In the genomic region with DNA sequence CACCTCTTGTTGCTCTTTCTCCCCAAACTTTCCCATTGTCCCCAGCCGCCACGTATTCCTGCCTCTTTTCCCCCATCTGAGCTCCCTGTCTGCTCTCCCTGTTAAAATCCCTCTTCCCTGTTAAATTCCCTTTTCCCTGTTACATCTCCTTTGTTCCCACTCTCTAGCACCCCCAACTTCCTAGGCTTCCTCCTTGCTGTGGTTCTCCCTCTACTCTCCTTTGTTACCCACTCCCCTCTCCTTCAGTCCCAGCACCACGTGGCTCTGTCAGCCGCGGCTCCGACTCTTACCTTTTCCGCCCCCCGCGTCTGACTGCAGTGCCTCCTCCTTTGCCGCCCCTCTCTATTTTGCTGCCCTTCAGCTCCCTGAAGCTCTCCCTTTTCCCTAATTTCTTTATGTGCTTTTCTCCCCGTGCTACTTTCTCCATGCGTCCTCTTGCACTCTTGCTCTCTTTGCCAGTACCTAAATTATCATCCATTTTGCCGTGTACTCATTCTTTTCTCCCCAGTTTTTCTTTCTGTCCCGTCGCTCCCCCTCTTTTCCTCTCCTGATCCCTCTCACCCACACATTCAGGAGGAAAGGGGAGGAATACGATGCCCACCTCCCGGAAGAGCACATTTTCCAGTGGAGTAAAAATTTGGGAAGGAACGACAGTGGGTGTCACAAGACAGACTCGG, we compare ENCODE assay signal across 8 cellular contexts. TPM values are rescaled to one million over a fixed set of nuclear protein-coding genes. Genes with fewer than 3 reads are reported as not detected.
DNase-seq lines count a peak whose midpoint lies in the region; ATAC-seq and TF ChIP-seq lines count a peak whose summit lies in the region.

No MANE protein-coding gene starts in this region.

- H2BK15ac ChIP-seq in mesenchymal stem cell (ENCODE audit: low read depth, poor library complexity, severe bottlenecking), result peak overlapping the region; percentile 5

- H3K4ac ChIP-seq in mesenchymal stem cell (ENCODE audit: low read depth in 1 of 2, low read length in 2 of 2), result peak overlapping the region in 1 of 2 experiments; percentile 56

- peaks cover 3 to 17% of the 10 kb centered on the region in 2 donors for H3K4me1 ChIP-seq in duodenal mucosa (ENCODE audit: control insufficient read depth in 1 of 2, insufficient read depth in 2 of 2, low read length in 2 of 2)
- H3K4me1 ChIP-seq in mesenchymal stem cell (ENCODE audit: control insufficient read depth, insufficient read depth, low read depth, low read length), result no peaks in the 10 kb centered on the region

- H2AFZ ChIP-seq in mesenchymal stem cell (ENCODE audit: low read depth, low read length), result no peak overlapping the region

- H3K4me1 Mint-ChIP-seq in T-helper 2 cell treated with Interferon-gamma antibody and Interleukin-4, amounts not matched to agents 5 μg/mL and 100 μg/mL, for 36 hours (ENCODE audit: low read depth), result peaks cover 19% of the 10 kb centered on the region
- peaks cover 17% of the 10 kb centered on the region for H3K4me1 Mint-ChIP-seq in stimulated activated naive CD8-positive, alpha-beta T cell treated with anti-CD3 and anti-CD28 coated beads, Interleukin-15, Interleukin-2, amounts not matched to agents 100 ng/mL and 50 ng/mL, for 24 hours (ENCODE audit: low read depth)

- no peak overlapping the region for H2BK12ac ChIP-seq in mesenchymal stem cell (ENCODE audit: low read length in 2 of 2)

- peak overlapping the region; percentile 36 for H4K8ac ChIP-seq in mesenchymal stem cell (ENCODE audit: low read length)

- H3K9me3 Mint-ChIP-seq in T-helper 2 cell treated with Interferon-gamma antibody and Interleukin-4, amounts not matched to agents 5 μg/mL and 100 μg/mL, for 36 hours, result peaks cover 56% of the 10 kb centered on the region
- peaks cover 33% of the 10 kb centered on the region for H3K9me3 Mint-ChIP-seq in stimulated activated naive CD8-positive, alpha-beta T cell treated with anti-CD3 and anti-CD28 coated beads, Interleukin-15, Interleukin-2, amounts not matched to agents 100 ng/mL and 50 ng/mL, for 24 hours

- no peak overlapping the region for H2AK5ac ChIP-seq in mesenchymal stem cell (ENCODE audit: low read length, severe bottlenecking)

- peak overlapping the region; percentile 91 for H3K27ac Mint-ChIP-seq in T-helper 2 cell treated with Interferon-gamma antibody and Interleukin-4, amounts not matched to agents 5 μg/mL and 100 μg/mL, for 36 hours
- H3K27ac Mint-ChIP-seq in stimulated activated naive CD8-positive, alpha-beta T cell treated with anti-CD3 and anti-CD28 coated beads, Interleukin-15, Interleukin-2, amounts not matched to agents 100 ng/mL and 50 ng/mL, for 24 hours, result peak overlapping the region; percentile 92

- DNase-seq in ELR (ENCODE audit: low read depth) (peak; percentile 52), LNCaP clone FGC (ENCODE audit: low read depth) (no peak), mesenchymal stem cell (peak; percentile 37)
- peak; percentile 5 for DNase-seq in T-helper 2 cell treated with Interferon-gamma antibody and Interleukin-4, amounts not matched to agents 5 μg/mL and 100 μg/mL, for 36 hours (ENCODE audit: low spot score)

- H3K9ac ChIP-seq in duodenal mucosa (ENCODE audit: low read depth in 1 of 2, low read length in 2 of 2) (peak overlapping the region; percentile 88 to 99), mesenchymal stem cell (ENCODE audit: low read length) (peak overlapping the region; percentile 100)

- peak overlapping the region; percentile 72 for H3K4me3 ChIP-seq in LNCaP clone FGC (ENCODE audit: low read depth, low read length)
- H3K4me3 ChIP-seq in duodenal mucosa (ENCODE audit: low read depth in 1 of 2, low read length in 2 of 2), result peak overlapping the region; percentile 97 to 100
- H3K4me3 ChIP-seq in mesenchymal stem cell (ENCODE audit: insufficient read depth in 1 of 2, low read depth in 1 of 2, low read length in 2 of 2), result peak overlapping the region; percentile 72 to 100

- peaks cover 42% of the 10 kb centered on the region for H3K36me3 Mint-ChIP-seq in T-helper 2 cell treated with Interferon-gamma antibody and Interleukin-4, amounts not matched to agents 5 μg/mL and 100 μg/mL, for 36 hours (ENCODE audit: low read depth)
- peaks cover 40% of the 10 kb centered on the region for H3K36me3 Mint-ChIP-seq in stimulated activated naive CD8-positive, alpha-beta T cell treated with anti-CD3 and anti-CD28 coated beads, Interleukin-15, Interleukin-2, amounts not matched to agents 100 ng/mL and 50 ng/mL, for 24 hours (ENCODE audit: low read depth)

- H3K27ac ChIP-seq in duodenal mucosa (ENCODE audit: low read depth, low read length), result peak overlapping the region; percentile 88
- H3K27ac ChIP-seq in mesenchymal stem cell (ENCODE audit: low read length, poor library complexity, severe bottlenecking), result peak overlapping the region; percentile 38

- H4K91ac ChIP-seq in mesenchymal stem cell (ENCODE audit: low read length), result no peak overlapping the region

- peak overlapping the region in 1 of 2 experiments; percentile 26 for H3K14ac ChIP-seq in mesenchymal stem cell (ENCODE audit: low read length in 2 of 2)

- H3K9me3 ChIP-seq in duodenal mucosa (ENCODE audit: control insufficient read depth in 1 of 2, low read length in 2 of 2), result peaks cover 18 to 25% of the 10 kb centered on the region in 2 donors
- H3K9me3 ChIP-seq in mesenchymal stem cell (ENCODE audit: control insufficient read depth, low read length), result peaks cover 30% of the 10 kb centered on the region

- ATAC-seq in GM21360 (IDR thresholded peaks at IDR 0.05; ENCODE audit: unreplicated experiment) (no peak), GM18861 (IDR thresholded peaks at IDR 0.05; ENCODE audit: unreplicated experiment) (no peak)

- WGBS in mesenchymal stem cell, result 4% methylated on average over 19 of the region's 19 CpGs

- H3K23ac ChIP-seq in mesenchymal stem cell (ENCODE audit: low read length in 2 of 2), result no peak overlapping the region

- peak overlapping the region in 1 of 2 experiments; percentile 60 for H3K18ac ChIP-seq in mesenchymal stem cell (ENCODE audit: low read depth in 1 of 2, low read length in 2 of 2)

- H3K36me3 ChIP-seq in duodenal mucosa (ENCODE audit: control insufficient read depth in 1 of 2, insufficient read depth in 2 of 2, low read length in 2 of 2) (peaks cover 0 to 5% of the 10 kb centered on the region in 2 donors), mesenchymal stem cell (ENCODE audit: control insufficient read depth in 1 of 2, insufficient read depth in 2 of 2, low read depth in 1 of 2, low read length in 2 of 2) (peaks cover 16 to 22% of the 10 kb centered on the region in 2 experiments)

- H2BK5ac ChIP-seq in mesenchymal stem cell (ENCODE audit: low read depth, low read length, poor library complexity, severe bottlenecking), result no peak overlapping the region

- peak overlapping the region; percentile 97 for H3K4me3 Mint-ChIP-seq in T-helper 2 cell treated with Interferon-gamma antibody and Interleukin-4, amounts not matched to agents 5 μg/mL and 100 μg/mL, for 36 hours
- H3K4me3 Mint-ChIP-seq in stimulated activated naive CD8-positive, alpha-beta T cell treated with anti-CD3 and anti-CD28 coated beads, Interleukin-15, Interleukin-2, amounts not matched to agents 100 ng/mL and 50 ng/mL, for 24 hours, result peak overlapping the region; percentile 93

- no peaks in the 10 kb centered on the region for H3K27me3 Mint-ChIP-seq in T-helper 2 cell treated with Interferon-gamma antibody and Interleukin-4, amounts not matched to agents 5 μg/mL and 100 μg/mL, for 36 hours (ENCODE audit: low read depth)
- H3K27me3 Mint-ChIP-seq in stimulated activated naive CD8-positive, alpha-beta T cell treated with anti-CD3 and anti-CD28 coated beads, Interleukin-15, Interleukin-2, amounts not matched to agents 100 ng/mL and 50 ng/mL, for 24 hours, result no peaks in the 10 kb centered on the region

- no peak overlapping the region for H2BK120ac ChIP-seq in mesenchymal stem cell (ENCODE audit: low read depth, low read length)

- H3K27me3 ChIP-seq in duodenal mucosa (ENCODE audit: control insufficient read depth in 1 of 2, insufficient read depth in 2 of 2, low read length in 2 of 2), result no peaks in the 10 kb centered on the region
- H3K27me3 ChIP-seq in mesenchymal stem cell (ENCODE audit: control insufficient read depth in 1 of 2, insufficient read depth in 1 of 2, low read length in 2 of 2), result no peaks in the 10 kb centered on the region

- H3K79me1 ChIP-seq in mesenchymal stem cell (replicated peaks; ENCODE audit: low read length, poor library complexity, severe bottlenecking), result peaks cover 27% of the 10 kb centered on the region

- TF ChIP-seq CTCF in LNCaP clone FGC (IDR thresholded peaks at IDR 0.05; ENCODE audit: control insufficient read depth, extremely low read depth, insufficient read depth), result no peak

- peak overlapping the region; percentile 77 for H3K4me2 ChIP-seq in mesenchymal stem cell (ENCODE audit: low read length, poor library complexity, severe bottlenecking)

RNA-seq across cellular contexts. Expression of a gene that starts 1.0 kb away (rescaled TPM):
- 4.8 TPM for polyA plus RNA-seq in mesenchymal stem cell (2013, experiment 1 of 2)
- 4.6 TPM for polyA plus RNA-seq in mesenchymal stem cell (2013, experiment 2 of 2)

RNA-seq across cellular contexts. Expression of a gene that starts 32.7 kb away (rescaled TPM):
- 9.6 TPM for polyA plus RNA-seq in mesenchymal stem cell (2013, experiment 1 of 2)
- 9.7 TPM for polyA plus RNA-seq in mesenchymal stem cell (2013, experiment 2 of 2)

RNA-seq across cellular contexts. Expression of a gene that starts 43.2 kb away (rescaled TPM):
- polyA plus RNA-seq in mesenchymal stem cell (2013, experiment 1 of 2), result 7.9 TPM
- 7.8 TPM for polyA plus RNA-seq in mesenchymal stem cell (2013, experiment 2 of 2)

RNA-seq across cellular contexts. Expression of a gene that starts 51.1 kb away (rescaled TPM):
- 105 TPM for polyA plus RNA-seq in mesenchymal stem cell (2013, experiment 1 of 2)
- polyA plus RNA-seq in mesenchymal stem cell (2013, experiment 2 of 2), result 103 TPM
